In genomic region chr3:131036200-131036816, GRCh38 we compare ENCODE assay signal across 17 cellular contexts. TPM values are rescaled to one million over a fixed set of nuclear protein-coding genes. Genes with fewer than 3 reads are reported as not detected.
DNase-seq lines count a peak whose midpoint lies in the region; TF ChIP-seq lines count a peak whose summit lies in the region.
"Had no signal": no experiment of that assay in that cellular context is flagged by ENCODE, and none has a peak within 500 bp of the region (broad histone marks: within the 10 kb centered on the region; RNA-seq: fewer than 3 reads in every experiment).

No MANE protein-coding gene starts in this region.

- TF ChIP-seq CTCF in epithelial cell of esophagus (IDR thresholded peaks at IDR 0.05; ENCODE audit: insufficient read depth, low read depth, low read length, missing control alignments) (no peak), neural crest cell (conservative IDR thresholded peaks at IDR 0.05) (no peak)

- no peak overlapping the region for H3K4me3 Mint-ChIP-seq in neural crest cell
- H3K4me3 Mint-ChIP-seq: naive B cell, type B pancreatic cell had no signal

- H3K4me1 Mint-ChIP-seq in neural crest cell = no peaks in the 10 kb centered on the region
- H3K4me1 Mint-ChIP-seq: naive B cell had no signal

- no peak overlapping the region for H3K4me3 ChIP-seq in epithelial cell of esophagus (ENCODE audit: low read length)

- in situ Hi-C loops in Caki2 (cut with HindIII; ENCODE audit: low pct_unique_long_range_greater_than_20kb, low sequenced_read_pairs) = no loop called here

- H3K27ac Mint-ChIP-seq in neural crest cell (ENCODE audit: unreplicated experiment) = peak overlapping the region; percentile 84
- H3K27ac Mint-ChIP-seq: type B pancreatic cell had no signal

- peaks cover 5% of the 10 kb centered on the region for H3K36me3 Mint-ChIP-seq in neural crest cell (ENCODE audit: low read depth)
- H3K36me3 Mint-ChIP-seq: naive B cell had no signal

- H3K9me3 Mint-ChIP-seq in neural crest cell = peaks cover under 1% of the 10 kb centered on the region
- H3K9me3 Mint-ChIP-seq: naive B cell, type B pancreatic cell had no signal

- DNase-seq in Caki2 (ENCODE audit: low read depth) (peak; percentile 4), RPMI7951 (ENCODE audit: low read depth) (peak; percentile 55), epithelial cell of esophagus (ENCODE audit: low read depth) (peak; percentile 27), neural crest cell (ENCODE audit: low read depth, low spot score) (no peak), SHP77 treated with DMSO at 0.1 percent for 48 hours (lab: John Stamatoyannopoulos, UW) (no peak), NCI-H345 treated with DMSO at 0.1 percent for 48 hours (lab: John Stamatoyannopoulos, UW; ENCODE audit: unreplicated experiment) (no peak), SW 1271 (lab: John Stamatoyannopoulos, UW) (no peak)
- DNase-seq in stimulated activated CD4-positive, alpha-beta T cell treated with anti-CD3 and anti-CD28 coated beads, Interleukin-2, amount 100 ng/mL, for 24 hours = no peak
- DNase-seq: anterior cingulate cortex; C1 segment of cervical spinal cord; islet precursor cell; Karpas-422; naive B cell; NCI-H1694 treated with DMSO at 0.1 percent for 48 hours; NCI-H526; stimulated activated CD8-positive, alpha-beta memory T cell treated with anti-CD3 and anti-CD28 coated beads, Interleukin-4, amount 100 ng/mL, for 48 hours had no signal

- H3K27me3 Mint-ChIP-seq in neural crest cell (ENCODE audit: low read depth) = no peaks in the 10 kb centered on the region
- H3K27me3 Mint-ChIP-seq: naive B cell, type B pancreatic cell had no signal

RNA-seq across cellular contexts. Expression of gene NEK11, which starts 9.6 kb away (rescaled TPM):
- 4.0 and 8.1 TPM in 2 replicates for total RNA-seq in Caki2 (2014; rRNA removed; shearing (Covaris generic); ENCODE audit: low replicate concordance)
- total RNA-seq in RPMI7951 (2014; rRNA removed; shearing (Covaris generic)) = 4.0 and 5.0 TPM in 2 replicates
- 4.9 and 5.8 TPM in 2 replicates for total RNA-seq in neural crest cell

RNA-seq across cellular contexts. Expression of gene ASTE1, which starts 9.7 kb away (rescaled TPM):
- total RNA-seq in Caki2 (2014; rRNA removed; shearing (Covaris generic); ENCODE audit: low replicate concordance) = 4.0 and 5.3 TPM in 2 replicates
- 11.1 and 11.5 TPM in 2 replicates for total RNA-seq in RPMI7951 (2014; rRNA removed; shearing (Covaris generic))
- 9.3 and 11.4 TPM in 2 replicates for total RNA-seq in neural crest cell

Comparison
In these comparisons a context has a peak if more than half of its experiments do, and no peak if none do; other contexts are left out.
1. DNase-seq: peak in Caki2 (single experiment), RPMI7951 (single experiment) and epithelial cell of esophagus (single experiment); none in neural crest cell (single experiment), SHP77 treated with DMSO at 0.1 percent for 48 hours (single experiment), NCI-H345 treated with DMSO at 0.1 percent for 48 hours (single experiment), stimulated activated CD4-positive, alpha-beta T cell treated with anti-CD3 and anti-CD28 coated beads, Interleukin-2, amount 100 ng/mL, for 24 hours (0 of 2) and SW 1271 (0 of 2).